8 cellular contexts compared by ENCODE assay signal in the genomic region with DNA sequence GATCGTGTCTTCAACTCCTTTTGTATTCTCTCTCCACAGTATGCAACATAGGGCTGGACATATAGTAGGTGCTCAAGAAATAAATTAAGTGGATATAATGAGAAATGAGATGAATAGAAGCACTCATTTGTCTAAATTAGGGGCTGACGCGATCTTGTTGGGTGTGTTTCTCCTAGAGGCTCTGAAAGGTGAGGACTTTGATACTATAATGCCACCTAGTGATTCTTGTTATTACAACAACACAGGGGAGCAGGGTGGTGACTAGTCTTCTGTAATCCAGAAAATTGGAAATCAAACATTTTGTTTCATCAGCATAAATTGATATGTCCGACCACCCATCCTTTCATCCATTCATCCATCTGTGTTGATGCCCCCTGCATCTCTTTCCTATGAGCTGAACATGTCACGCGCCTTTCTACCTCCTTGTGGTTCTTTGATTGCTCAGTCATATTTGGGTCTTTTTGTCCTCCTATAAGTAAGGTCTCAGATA. TPM values are rescaled to one million over a fixed set of nuclear protein-coding genes. Genes with fewer than 3 reads are reported as not detected.
A peak's percentile ranks its signal among the peaks of the same experiment; 100 is the strongest.
DNase-seq lines count a peak whose midpoint lies in the region; ATAC-seq and TF ChIP-seq lines count a peak whose summit lies in the region.

No MANE protein-coding gene starts in this region.

- H3K27me3 ChIP-seq in heart right ventricle (no peaks in the 10 kb centered on the region), sigmoid colon (no peaks in the 10 kb centered on the region)

- H3K27me3 Mint-ChIP-seq in activated B cell treated with CpG ODN at 0.5 μM for 24 hours: no peaks in the 10 kb centered on the region

- no peaks in the 10 kb centered on the region for H3K9me3 Mint-ChIP-seq in activated B cell treated with CpG ODN at 0.5 μM for 24 hours

- no peak overlapping the region for H3K27ac Mint-ChIP-seq in activated B cell treated with CpG ODN at 0.5 μM for 24 hours

- peaks cover 31% of the 10 kb centered on the region for H3K4me1 Mint-ChIP-seq in activated B cell treated with CpG ODN at 0.5 μM for 24 hours

- TF ChIP-seq CTCF in activated B cell treated with CpG ODN at 0.5 μM for 24 hours (IDR thresholded peaks at IDR 0.05) (no peak), heart right ventricle (IDR thresholded peaks at IDR 0.05) (peak; percentile 53 to 86 (median 74)), sigmoid colon (IDR thresholded peaks at IDR 0.05) (peak; percentile 25 to 75 (median 70))

- POLR2A ChIA-PET in activated B cell treated with CpG ODN at 0.5 μM for 24 hours (lab: Charles Lee): interaction anchor here (0.6 to 5.2 kb wide), 6 partner anchors 9 to 229 kb away, joined by 3 to 73 read pairs (median 4); partner anchors contain the start of genes ITPRIP and SFR1

- H3K4me1 ChIP-seq in heart right ventricle: peaks cover 0 to 76% (median 20%) of the 10 kb centered on the region in 9 donors
- H3K4me1 ChIP-seq in sigmoid colon: peaks cover 0 to 26% (median 17%) of the 10 kb centered on the region in 4 donors

- peak; percentile 34 for ATAC-seq in GM18499 (IDR thresholded peaks at IDR 0.05; ENCODE audit: insufficient read depth, unreplicated experiment)
- peak; percentile 47 for ATAC-seq in HG02852 (IDR thresholded peaks at IDR 0.05; ENCODE audit: unreplicated experiment)
- ATAC-seq in activated B cell treated with CpG ODN at 0.5 μM for 24 hours (ENCODE audit: low read depth): peak; percentile 61
- ATAC-seq in heart right ventricle: peak; percentile 56 to 84 (median 74)

- intact Hi-C loops in activated B cell treated with CpG ODN at 0.5 μM for 24 hours (cut with micrococcal nuclease): loop anchor here (1.0 to 5.0 kb wide), 5 partner anchors 45 to 658 kb away; no protein-coding TSS in a partner anchor
- intact Hi-C loops in heart right ventricle (cut with DNase I): loop anchor here in 8 of 10 donors (1.0 to 2.0 kb wide), 3 partner anchors 45 to 59 kb away; no protein-coding TSS in a partner anchor
- intact Hi-C loops in sigmoid colon (cut with DNase I): loop anchor here (1.0 to 5.0 kb wide), 3 partner anchors 45 to 228 kb away; partner anchors contain the start of gene SFR1

- CTCF ChIA-PET in activated B cell treated with CpG ODN at 0.5 μM for 24 hours (lab: Charles Lee): interaction anchor here (0.7 to 3.9 kb wide), 16 partner anchors 9 to 229 kb away, joined by 3 to 208 read pairs (median 6); partner anchors contain the start of genes GSTO1, ITPRIP and SFR1

- H3K27ac ChIP-seq in heart right ventricle (peak overlapping the region; percentile 1 to 90 (median 58)), sigmoid colon (peak overlapping the region; percentile 36 to 57 (median 48))

- H3K4me3 ChIP-seq in heart right ventricle (peak overlapping the region in 6 of 10 donors; percentile 9 to 40 (median 30)), sigmoid colon (peak overlapping the region in 2 of 4 donors; percentile 13 to 21)

- no peak overlapping the region for H3K4me3 Mint-ChIP-seq in activated B cell treated with CpG ODN at 0.5 μM for 24 hours

- H3K36me3 Mint-ChIP-seq in activated B cell treated with CpG ODN at 0.5 μM for 24 hours (ENCODE audit: low read depth): peaks cover 2% of the 10 kb centered on the region

- H3K36me3 ChIP-seq in heart right ventricle (no peaks in the 10 kb centered on the region), sigmoid colon (no peaks in the 10 kb centered on the region)

- no peak for TF ChIP-seq POLR2A in sigmoid colon (IDR thresholded peaks at IDR 0.05)

- 29 to 30% methylated on average over 6 of the region's 6 CpGs for WGBS in heart right ventricle, 2 donors
- WGBS in sigmoid colon, 2 donors: 23 to 31% methylated on average over 6 of the region's 6 CpGs

- peak; percentile 63 for DNase-seq in AG20443 (ENCODE audit: low spot score)
- peak; percentile 66 for DNase-seq in NCI-H1694 treated with DMSO at 0.1 percent for 48 hours (lab: John Stamatoyannopoulos, UW)
- DNase-seq in activated B cell treated with CpG ODN at 0.5 μM for 24 hours: no peak
- DNase-seq in heart right ventricle: peak in 1 of 2 donors; percentile 48
- DNase-seq in sigmoid colon: no peak
- no peak for DNase-seq in activated naive CD4-positive, alpha-beta T cell (lab: John Stamatoyannopoulos, UW)

- H3K9me3 ChIP-seq in heart right ventricle: no peaks in the 10 kb centered on the region
- no peaks in the 10 kb centered on the region for H3K9me3 ChIP-seq in sigmoid colon

- no peak for TF ChIP-seq EP300 in sigmoid colon (IDR thresholded peaks at IDR 0.05)

RNA-seq across cellular contexts. Expression of gene CFAP58, which starts 3.4 kb away (rescaled TPM):
- total RNA-seq in activated B cell treated with CpG ODN at 0.5 μM for 24 hours (not detected in 2 replicates), heart right ventricle (1 to 10 TPM; 1.3 to 5.8 (median 3.0) TPM), sigmoid colon (1 to 10 TPM in 1 of 4 donors, under 1 TPM in 3; 0.36 to 1.1 (median 0.61) TPM)
- polyA plus RNA-seq in heart right ventricle (1 to 10 TPM in 1 of 2 donors, under 1 TPM in 1; 0.58 to 3.6 TPM), sigmoid colon (under 1 TPM in 1 of 3 donors, not detected in 2; 0.09 TPM)

RNA-seq across cellular contexts. Expression of gene ITPRIP, which starts 11.9 kb away (rescaled TPM):
- total RNA-seq in activated B cell treated with CpG ODN at 0.5 μM for 24 hours (21.3 and 26.1 TPM in 2 replicates), heart right ventricle (10 to 100 TPM; 18.6 to 87.2 (median 35.9) TPM), sigmoid colon (10 to 100 TPM; 11.4 to 22.4 (median 15.3) TPM)
- polyA plus RNA-seq in heart right ventricle (10 to 100 TPM; 17.5 to 41.6 TPM), sigmoid colon (1 to 10 TPM; 1.2 to 8.6 (median 1.6) TPM)

Comparison
In these comparisons a context has a peak if more than half of its experiments do, and no peak if none do; other contexts are left out.
1. DNase-seq: peak in AG20443 (single experiment) and NCI-H1694 treated with DMSO at 0.1 percent for 48 hours (single experiment); none in activated B cell treated with CpG ODN at 0.5 μM for 24 hours (single experiment), sigmoid colon (single experiment) and activated naive CD4-positive, alpha-beta T cell (0 of 4).
2. Peak in every context shown above with its lines, with median percentiles within 50 percentile points of each other: ATAC-seq.